ENCODE assay signal across 26 cellular contexts in genomic region chr1:225689882-225690459, GRCh38. TPM values are rescaled to one million over a fixed set of nuclear protein-coding genes. Genes with fewer than 3 reads are reported as not detected.
DNase-seq lines count a peak whose midpoint lies in the region; ATAC-seq and TF ChIP-seq lines count a peak whose summit lies in the region.
"Had no signal": no experiment of that assay in that cellular context is flagged by ENCODE, and none has a peak within 500 bp of the region (broad histone marks: within the 10 kb centered on the region; RNA-seq: fewer than 3 reads in every experiment).

No MANE protein-coding gene starts in this region.

- peaks cover 4% of the 10 kb centered on the region for H3K9me3 Mint-ChIP-seq in MCF 10A (ENCODE audit: unreplicated experiment)
- H3K9me3 Mint-ChIP-seq in T-helper 2 cell treated with Interferon-gamma antibody and Interleukin-4, amounts not matched to agents 5 μg/mL and 100 μg/mL, for 36 hours: no peaks in the 10 kb centered on the region
- H3K9me3 Mint-ChIP-seq: HFFc6, neural crest cell had no signal

- H3K27ac ChIP-seq in breast epithelium: peak overlapping the region in 1 of 2 donors; percentile 76
- H3K27ac ChIP-seq: gastroesophageal sphincter, HL-60, Peyer's patch, upper lobe of left lung had no signal

- H3K27me3 Mint-ChIP-seq in MCF 10A (ENCODE audit: insufficient read depth, unreplicated experiment): no peaks in the 10 kb centered on the region
- peaks cover 3% of the 10 kb centered on the region for H3K27me3 Mint-ChIP-seq in T-helper 2 cell treated with Interferon-gamma antibody and Interleukin-4, amounts not matched to agents 5 μg/mL and 100 μg/mL, for 36 hours (ENCODE audit: low read depth)
- H3K27me3 Mint-ChIP-seq: activated naive CD8-positive, alpha-beta T cell had no signal

- no peaks in the 10 kb centered on the region for H3K36me3 ChIP-seq in breast epithelium
- H3K36me3 ChIP-seq: BE2C, gastroesophageal sphincter, Peyer's patch, upper lobe of left lung had no signal

- no peak overlapping the region for H3K4me3 Mint-ChIP-seq in MCF 10A (ENCODE audit: unreplicated experiment)
- H3K4me3 Mint-ChIP-seq in T-helper 2 cell treated with Interferon-gamma antibody and Interleukin-4, amounts not matched to agents 5 μg/mL and 100 μg/mL, for 36 hours: no peak overlapping the region
- H3K4me3 Mint-ChIP-seq: activated CD8-positive, alpha-beta memory T cell treated with anti-CD3 and anti-CD28 coated beads, Interleukin-2, amount 10 ng/mL, durations not matched to agents 7 days and 5 days; activated naive CD8-positive, alpha-beta T cell; brain; HFFc6; neural crest cell had no signal

- H3K4me1 Mint-ChIP-seq in MCF 10A (ENCODE audit: insufficient read depth, unreplicated experiment): peaks cover 16% of the 10 kb centered on the region
- H3K4me1 Mint-ChIP-seq in T-helper 2 cell treated with Interferon-gamma antibody and Interleukin-4, amounts not matched to agents 5 μg/mL and 100 μg/mL, for 36 hours (ENCODE audit: low read depth): no peaks in the 10 kb centered on the region
- H3K4me1 Mint-ChIP-seq: activated CD8-positive, alpha-beta memory T cell treated with anti-CD3 and anti-CD28 coated beads, Interleukin-2, amount 10 ng/mL, durations not matched to agents 7 days and 5 days; neural crest cell had no signal

- no peak overlapping the region for H3K4me3 ChIP-seq in breast epithelium
- no peak overlapping the region for H3K4me3 ChIP-seq in epithelial cell of esophagus (ENCODE audit: low read length)
- H3K4me3 ChIP-seq: gastroesophageal sphincter, Peyer's patch, skin epidermis, upper lobe of left lung had no signal

- no peak overlapping the region for H3K27ac Mint-ChIP-seq in MCF 10A (ENCODE audit: low read depth, unreplicated experiment)
- H3K27ac Mint-ChIP-seq in T-helper 2 cell treated with Interferon-gamma antibody and Interleukin-4, amounts not matched to agents 5 μg/mL and 100 μg/mL, for 36 hours: no peak overlapping the region
- H3K27ac Mint-ChIP-seq: activated CD8-positive, alpha-beta memory T cell treated with anti-CD3 and anti-CD28 coated beads, Interleukin-2, amount 10 ng/mL, durations not matched to agents 7 days and 5 days; activated naive CD8-positive, alpha-beta T cell; brain; HFFc6; progenitor cell of endocrine pancreas had no signal

- no TSS peak for BruUV-seq in MCF 10A (replicated peaks; lab: Mats Ljungman, UMichigan)

- H3K4me1 ChIP-seq in breast epithelium: peaks cover 0 to 7% of the 10 kb centered on the region in 2 donors

- CTCF ChIA-PET in MCF 10A (lab: Yijun Ruan, JAX): interaction anchor here (1.1 kb wide), 1 partner anchor 10 kb away, joined by 4 read pairs; no protein-coding TSS in a partner anchor

- H3K36me3 Mint-ChIP-seq in MCF 10A (ENCODE audit: insufficient read depth, unreplicated experiment): peaks cover 7% of the 10 kb centered on the region
- H3K36me3 Mint-ChIP-seq in T-helper 2 cell treated with Interferon-gamma antibody and Interleukin-4, amounts not matched to agents 5 μg/mL and 100 μg/mL, for 36 hours (ENCODE audit: low read depth): no peaks in the 10 kb centered on the region
- H3K36me3 Mint-ChIP-seq: activated CD8-positive, alpha-beta memory T cell treated with anti-CD3 and anti-CD28 coated beads, Interleukin-2, amount 10 ng/mL, durations not matched to agents 7 days and 5 days; activated naive CD8-positive, alpha-beta T cell; brain had no signal

- TF ChIP-seq CTCF in MCF 10A (IDR thresholded peaks at IDR 0.05; ENCODE audit: unreplicated experiment) (no peak), breast epithelium (IDR thresholded peaks at IDR 0.05) (no peak), epithelial cell of esophagus (IDR thresholded peaks at IDR 0.05; ENCODE audit: insufficient read depth, low read depth, low read length, missing control alignments) (no peak)

- DNase-seq in MCF 10A (ENCODE audit: unreplicated experiment) (peak; percentile 79), breast epithelium (ENCODE audit: low spot score in 2 of 2) (no peak), RKO (ENCODE audit: low spot score) (peak; percentile 35), epithelial cell of esophagus (ENCODE audit: low read depth) (peak; percentile 79), A172 (ENCODE audit: low spot score) (no peak), NCI-H1436 (lab: John Stamatoyannopoulos, UW) (no peak)
- no peak for DNase-seq in T-helper 2 cell treated with Interferon-gamma antibody and Interleukin-4, amounts not matched to agents 5 μg/mL and 100 μg/mL, for 36 hours (ENCODE audit: low spot score)
- DNase-seq: 8988T; activated CD8-positive, alpha-beta memory T cell treated with anti-CD3 and anti-CD28 coated beads, Interleukin-2, amount 10 ng/mL, durations not matched to agents 7 days and 5 days; BE2C; cortex of kidney; HFFc6; KBM-7; NCI-H1105 treated with DMSO at 0.1 percent for 48 hours; NCI-H526 treated with DMSO at 0.1 percent for 48 hours; Peyer's patch; stimulated activated CD4-positive, alpha-beta T cell treated with anti-CD3 and anti-CD28 coated beads, Interleukin-4, amount 100 ng/mL, for 24 hours; upper lobe of left lung had no signal

- no peak for ATAC-seq in GM19452 (IDR thresholded peaks at IDR 0.05; ENCODE audit: unreplicated experiment)
- ATAC-seq: activated CD8-positive, alpha-beta memory T cell treated with anti-CD3 and anti-CD28 coated beads, Interleukin-2, amount 10 ng/mL, durations not matched to agents 7 days and 5 days; gastroesophageal sphincter had no signal

- POLR2A ChIA-PET in MCF 10A (lab: Yijun Ruan, JAX): interaction anchor here (0.9 to 5.9 kb wide), 4 partner anchors 10 to 46 kb away, joined by 3 to 37 read pairs (median 8); no protein-coding TSS in a partner anchor

- TF ChIP-seq POLR2A in breast epithelium (IDR thresholded peaks at IDR 0.05): no peak

- H3K27me3 ChIP-seq in breast epithelium: no peaks in the 10 kb centered on the region
- H3K27me3 ChIP-seq: BE2C, gastroesophageal sphincter, Peyer's patch, upper lobe of left lung had no signal

- no peaks in the 10 kb centered on the region for H3K9me3 ChIP-seq in breast epithelium
- H3K9me3 ChIP-seq: BE2C, gastroesophageal sphincter, Peyer's patch, upper lobe of left lung had no signal

- intact Hi-C loops in MCF 10A (cut with micrococcal nuclease): no loop called here
- intact Hi-C loops in breast epithelium (cut with DNase I; ENCODE audit: low total_unique reads): no loop called here

RNA-seq across cellular contexts. Expression of gene ENAH, which starts 37.0 kb away (rescaled TPM):
- total RNA-seq in MCF 10A (2022) (346 and 420 TPM in 2 replicates), breast epithelium (10 to 100 TPM; 36.2 to 62.9 (median 48.2) TPM)
- total RNA-seq in A172 (2014; rRNA removed; shearing (Covaris generic)): 129 and 155 TPM in 2 replicates
- total RNA-seq: activated CD8-positive, alpha-beta memory T cell treated with anti-CD3 and anti-CD28 coated beads, Interleukin-2, amount 10 ng/mL, durations not matched to agents 7 days and 5 days had no signal

Comparison
In these comparisons a context has a peak if more than half of its experiments do, and no peak if none do; other contexts are left out.
1. DNase-seq: peak in MCF 10A (single experiment), RKO (single experiment) and epithelial cell of esophagus (single experiment); none in breast epithelium (0 of 2), T-helper 2 cell treated with Interferon-gamma antibody and Interleukin-4, amounts not matched to agents 5 μg/mL and 100 μg/mL, for 36 hours (single experiment), A172 (single experiment) and NCI-H1436 (single experiment).